21 cellular contexts compared by ENCODE assay signal in genomic region chr4:7763788-7764187, GRCh38.
DNase-seq lines count a peak whose midpoint lies in the region; ATAC-seq and TF ChIP-seq lines count a peak whose summit lies in the region.
"Had no signal": no experiment of that assay in that cellular context is flagged by ENCODE, and none has a peak within 500 bp of the region (broad histone marks: within the 10 kb centered on the region; RNA-seq: fewer than 3 reads in every experiment).

No MANE protein-coding gene starts in this region.

- H3K27ac ChIP-seq in thyroid gland, result no peak overlapping the region
- H3K27ac ChIP-seq: uterus had no signal

- H3K4me1 ChIP-seq in thyroid gland, result peaks cover 8 to 11% of the 10 kb centered on the region in 2 donors
- H3K4me1 ChIP-seq: uterus had no signal

- intact Hi-C loops in thyroid gland (cut with DNase I) (loop anchor here (5.0 kb wide), 1 partner anchor 39 kb away; no protein-coding TSS in a partner anchor), natural killer cell (cut with micrococcal nuclease) (loop anchor here (5.0 kb wide), 1 partner anchor 39 kb away; no protein-coding TSS in a partner anchor)

- peaks cover 0 to 5% of the 10 kb centered on the region in 2 donors for H3K36me3 ChIP-seq in thyroid gland
- H3K36me3 ChIP-seq: uterus had no signal

- H3K9me3 ChIP-seq in thyroid gland, result no peaks in the 10 kb centered on the region
- H3K9me3 ChIP-seq: MG63, uterus had no signal

- no peaks in the 10 kb centered on the region for H3K27me3 Mint-ChIP-seq in activated T-cell treated with anti-CD3 and anti-CD28 coated beads, Interleukin-2, amount 50 U/mL, for 4 hours (ENCODE audit: low read depth)
- H3K27me3 Mint-ChIP-seq in natural killer cell (ENCODE audit: low read depth in 2 of 2), result no peaks in the 10 kb centered on the region
- H3K27me3 Mint-ChIP-seq: activated CD4-positive, alpha-beta memory T cell treated with anti-CD3 and anti-CD28 coated beads for 36 hours; activated naive CD8-positive, alpha-beta T cell; CD8-positive, alpha-beta memory T cell; central memory CD8-positive, alpha-beta T cell had no signal

- 85 to 88% methylated on average over 10 of the region's 10 CpGs for WGBS in thyroid gland, 2 donors

- ATAC-seq in activated T-cell treated with anti-CD3 and anti-CD28 coated beads, Interleukin-2, amount 50 U/mL, for 4 hours, result no peak
- no peak for ATAC-seq in natural killer cell
- ATAC-seq: activated T-cell treated with anti-CD3 and anti-CD28 coated beads, Interleukin-2, amount 50 U/mL, for 72 hours; stimulated activated naive CD8-positive, alpha-beta T cell treated with anti-CD3 and anti-CD28 coated beads, Interleukin-15, Interleukin-2, amounts not matched to agents 100 U/mL and 50 U/mL, for 24 hours had no signal

- H3K4me1 Mint-ChIP-seq in activated T-cell treated with anti-CD3 and anti-CD28 coated beads, Interleukin-2, amount 50 U/mL, for 4 hours (ENCODE audit: low read depth), result peaks cover 20% of the 10 kb centered on the region
- H3K4me1 Mint-ChIP-seq in natural killer cell, result peaks cover 6 to 13% of the 10 kb centered on the region in 2 donors
- H3K4me1 Mint-ChIP-seq: endodermal cell had no signal

- no peak overlapping the region for H3K4me3 ChIP-seq in thyroid gland (replicated peaks in 1 of 3)
- H3K4me3 ChIP-seq: MG63, uterus had no signal

- no peak overlapping the region for H3K4me3 Mint-ChIP-seq in activated T-cell treated with anti-CD3 and anti-CD28 coated beads, Interleukin-2, amount 50 U/mL, for 4 hours
- no peak overlapping the region for H3K4me3 Mint-ChIP-seq in natural killer cell
- H3K4me3 Mint-ChIP-seq: activated CD4-positive, alpha-beta memory T cell treated with anti-CD3 and anti-CD28 coated beads for 36 hours; activated naive CD8-positive, alpha-beta T cell; activated T-cell treated with anti-CD3 and anti-CD28 coated beads, Interleukin-2, amount 50 U/mL, for 72 hours; CD8-positive, alpha-beta memory T cell; central memory CD8-positive, alpha-beta T cell; endodermal cell; memory B cell; neural crest cell had no signal

- DNase-seq in A172 (ENCODE audit: low spot score) (peak; percentile 55), HS-5 (ENCODE audit: low read depth) (peak; percentile 34), amniotic epithelial cell (ENCODE audit: low read depth) (peak; percentile 68), iPS-NIHi7 (ENCODE audit: extremely low spot score) (peak; percentile 29), SKM-1 (lab: John Stamatoyannopoulos, UW; ENCODE audit: unreplicated experiment) (no peak), thyroid gland (no peak), natural killer cell (no peak)
- no peak for DNase-seq in activated T-cell treated with anti-CD3 and anti-CD28 coated beads, Interleukin-2, amount 50 U/mL, for 4 hours
- DNase-seq: activated CD4-positive, alpha-beta memory T cell treated with anti-CD3 and anti-CD28 coated beads for 36 hours; activated T-cell treated with anti-CD3 and anti-CD28 coated beads, Interleukin-2, amount 50 U/mL, for 72 hours; endodermal cell; MG63; NCI-H187; NCI-H510A treated with DMSO at 0.1 percent for 48 hours; stimulated activated naive CD8-positive, alpha-beta T cell treated with anti-CD3 and anti-CD28 coated beads, Interleukin-15, Interleukin-2, amounts not matched to agents 100 U/mL and 50 U/mL, for 24 hours; uterus had no signal

- no peak overlapping the region for H3K27ac Mint-ChIP-seq in natural killer cell
- H3K27ac Mint-ChIP-seq: activated CD4-positive, alpha-beta memory T cell treated with anti-CD3 and anti-CD28 coated beads for 36 hours; activated naive CD8-positive, alpha-beta T cell; activated T-cell treated with anti-CD3 and anti-CD28 coated beads, Interleukin-2, amount 50 U/mL, for 72 hours; endodermal cell; memory B cell had no signal

- TF ChIP-seq CTCF in thyroid gland (IDR thresholded peaks at IDR 0.05) (no peak), natural killer cell (IDR thresholded peaks at IDR 0.05) (no peak)

- H3K9me3 Mint-ChIP-seq in activated T-cell treated with anti-CD3 and anti-CD28 coated beads, Interleukin-2, amount 50 U/mL, for 4 hours, result no peaks in the 10 kb centered on the region
- H3K9me3 Mint-ChIP-seq in natural killer cell, result no peaks in the 10 kb centered on the region
- H3K9me3 Mint-ChIP-seq: activated CD4-positive, alpha-beta memory T cell treated with anti-CD3 and anti-CD28 coated beads for 36 hours; activated T-cell treated with anti-CD3 and anti-CD28 coated beads, Interleukin-2, amount 50 U/mL, for 72 hours; CD8-positive, alpha-beta memory T cell; central memory CD8-positive, alpha-beta T cell; endodermal cell; memory B cell; neural crest cell had no signal

- H3K36me3 Mint-ChIP-seq in activated T-cell treated with anti-CD3 and anti-CD28 coated beads, Interleukin-2, amount 50 U/mL, for 4 hours (ENCODE audit: insufficient read depth), result no peaks in the 10 kb centered on the region
- H3K36me3 Mint-ChIP-seq in natural killer cell, result no peaks in the 10 kb centered on the region
- H3K36me3 Mint-ChIP-seq: activated naive CD8-positive, alpha-beta T cell; memory B cell had no signal

- H3K27me3 ChIP-seq in thyroid gland, result no peaks in the 10 kb centered on the region
- H3K27me3 ChIP-seq: MG63, uterus had no signal

- TF ChIP-seq POLR2A in thyroid gland (IDR thresholded peaks at IDR 0.05), result no peak

Comparison
In these comparisons a context has a peak if more than half of its experiments do, and no peak if none do; other contexts are left out.
1. DNase-seq: peak in A172 (single experiment), HS-5 (single experiment), amniotic epithelial cell (single experiment) and iPS-NIHi7 (single experiment); none in activated T-cell treated with anti-CD3 and anti-CD28 coated beads, Interleukin-2, amount 50 U/mL, for 4 hours (single experiment), SKM-1 (single experiment), thyroid gland (0 of 2) and natural killer cell (single experiment).